Comparison of ENCODE assay signal across 9 cellular contexts in the genomic region with DNA sequence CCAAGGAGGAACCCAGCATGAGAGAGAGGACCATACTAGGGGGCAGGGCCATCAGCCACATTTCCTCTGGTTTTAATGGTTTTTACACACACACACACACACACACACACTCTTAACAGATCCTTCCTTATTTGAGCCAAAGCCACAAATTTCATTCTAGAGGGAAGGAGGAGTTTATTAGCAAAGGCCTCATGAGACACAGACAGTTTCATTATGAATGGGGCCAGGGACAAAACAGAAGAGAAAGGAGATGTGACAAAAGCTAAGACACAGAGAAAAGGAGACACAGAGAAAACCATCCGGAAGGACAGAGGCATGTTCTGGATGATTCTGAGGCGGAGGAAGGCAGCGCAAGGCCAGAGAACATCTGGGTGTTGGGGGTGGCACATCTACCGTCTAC. TPM values are rescaled to one million over a fixed set of nuclear protein-coding genes. Genes with fewer than 3 reads are reported as not detected.
DNase-seq lines count a peak whose midpoint lies in the region; ATAC-seq and TF ChIP-seq lines count a peak whose summit lies in the region.
"Had no signal": no experiment of that assay in that cellular context is flagged by ENCODE, and none has a peak within 500 bp of the region (broad histone marks: within the 10 kb centered on the region; RNA-seq: fewer than 3 reads in every experiment).

No MANE protein-coding gene starts in this region.

- DNase-seq in Ammon's horn (ENCODE audit: low spot score), result peak; percentile 63
- no peak for DNase-seq in endothelial cell (ENCODE audit: low spot score)
- DNase-seq in NCI-H146 treated with DMSO at 0.1 percent for 48 hours (lab: John Stamatoyannopoulos, UW; ENCODE audit: unreplicated experiment), result no peak
- no peak for DNase-seq in nephron progenitor cell
- DNase-seq in kidney tubule cell (ENCODE audit: low spot score), result no peak
- DNase-seq in DMS153 treated with DMSO at 0.1 percent for 48 hours (lab: John Stamatoyannopoulos, UW; ENCODE audit: unreplicated experiment), result no peak
- DNase-seq: CD4-positive, alpha-beta T cell had no signal

- no peak for TF ChIP-seq CTCF in endothelial cell (IDR thresholded peaks at IDR 0.05; ENCODE audit: unreplicated experiment)
- no peak for TF ChIP-seq CTCF in nephron progenitor cell (IDR thresholded peaks at IDR 0.05)

- H3K9me3 Mint-ChIP-seq in endothelial cell (ENCODE audit: unreplicated experiment), result no peaks in the 10 kb centered on the region
- H3K9me3 Mint-ChIP-seq in nephron progenitor cell, result no peaks in the 10 kb centered on the region
- H3K9me3 Mint-ChIP-seq: CD4-positive, alpha-beta T cell had no signal

- H3K27ac Mint-ChIP-seq in endothelial cell (ENCODE audit: unreplicated experiment) (peak overlapping the region; percentile 28), nephron progenitor cell (no peak overlapping the region)
- H3K27ac Mint-ChIP-seq: CD4-positive, alpha-beta T cell had no signal

- H3K36me3 Mint-ChIP-seq in endothelial cell (ENCODE audit: low read depth, unreplicated experiment), result peaks cover 36% of the 10 kb centered on the region
- H3K36me3 Mint-ChIP-seq in nephron progenitor cell (ENCODE audit: low read depth), result peaks cover 25% of the 10 kb centered on the region

- H3K4me1 Mint-ChIP-seq in endothelial cell (ENCODE audit: unreplicated experiment) (peaks cover 5% of the 10 kb centered on the region), nephron progenitor cell (no peaks in the 10 kb centered on the region)

- H3K4me3 Mint-ChIP-seq in endothelial cell (ENCODE audit: unreplicated experiment), result peak overlapping the region; percentile 44
- H3K4me3 Mint-ChIP-seq in nephron progenitor cell, result no peak overlapping the region
- H3K4me3 Mint-ChIP-seq: CD4-positive, alpha-beta T cell had no signal

- peak; percentile 45 for ATAC-seq in GM18909 (IDR thresholded peaks at IDR 0.05; ENCODE audit: poor library complexity, unreplicated experiment)
- peak; percentile 57 for ATAC-seq in HG03520 (IDR thresholded peaks at IDR 0.05; ENCODE audit: unreplicated experiment)

- H3K27me3 Mint-ChIP-seq in endothelial cell (ENCODE audit: unreplicated experiment) (no peaks in the 10 kb centered on the region), nephron progenitor cell (ENCODE audit: low read depth, poor library complexity) (no peaks in the 10 kb centered on the region)
- H3K27me3 Mint-ChIP-seq: CD4-positive, alpha-beta T cell had no signal

RNA-seq across cellular contexts. Expression of gene ARFGAP3, which starts 32.2 kb away (rescaled TPM):
- total RNA-seq in endothelial cell (ENCODE audit: unreplicated experiment), result 29.8 TPM
